Comparison of ENCODE assay signal across 22 cellular contexts in genomic region chr17:68573338-68573737, GRCh38. TPM values are rescaled to one million over a fixed set of nuclear protein-coding genes. Genes with fewer than 3 reads are reported as not detected.
"Had no signal": no experiment of that assay in that cellular context is flagged by ENCODE, and none has a peak within 500 bp of the region (broad histone marks: within the 10 kb centered on the region; RNA-seq: fewer than 3 reads in every experiment).

No MANE protein-coding gene starts in this region.

- H3K36me3 ChIP-seq: SJSA1 had no signal

- H3K9me3 ChIP-seq: SJSA1 had no signal

- H3K27me3 ChIP-seq: SJSA1 had no signal

- H3K27ac ChIP-seq: HL-60, KMS-11, SJSA1, SK-N-MC had no signal

- DNase-seq: IMR-90, Kasumi-1, MM.1S, NCI-H1092 treated with DMSO at 0.1 percent for 48 hours, NCI-H1436, NCI-H187, NCI-H2029, NCI-H2081 treated with DMSO at 0.1 percent for 48 hours, NCI-H2171, NCI-H226, NCI-H446, NCI-H510A, NCI-H524 treated with DMSO at 0.1 percent for 48 hours, NCI-H69, NCI-H774, Right ventricle myocardium superior, RPMI8226, SIG-M5 had no signal

- H3K4me1 ChIP-seq: SJSA1 had no signal

- H3K4me3 ChIP-seq: SJSA1, SK-N-MC had no signal

RNA-seq across cellular contexts. Expression of gene FAM20A, which starts 27.8 kb away (rescaled TPM):
- total RNA-seq: IMR-90, SJSA1 had no signal
